In genomic region chr20:39103305-39103704, GRCh38 we compare ENCODE assay signal across 1 cellular context.
TF ChIP-seq lines count a peak whose summit lies in the region.

No MANE protein-coding gene starts in this region.

TF ChIP-seq in HepG2, 621 proteins besides CTCF, POLR2A, EP300 and RAD21 (continued from another document and continues in another):
- no peak for TF ChIP-seq ARID5B (CRISPR knock-in tag; IDR thresholded peaks at IDR 0.05)
- no peak for TF ChIP-seq E2F1 (CRISPR knock-in tag; IDR thresholded peaks at IDR 0.05)
- no peak for TF ChIP-seq ZFP1 (CRISPR knock-in tag; IDR thresholded peaks at IDR 0.05)
- no peak for TF ChIP-seq NKX3-1 (CRISPR knock-in tag; IDR thresholded peaks at IDR 0.05)
- TF ChIP-seq ZNF510 (CRISPR knock-in tag; IDR thresholded peaks at IDR 0.05; ENCODE audit: low read depth): no peak
- TF ChIP-seq ZNF687 (CRISPR knock-in tag; IDR thresholded peaks at IDR 0.05): no peak
- TF ChIP-seq TERF1 (CRISPR knock-in tag; IDR thresholded peaks at IDR 0.05): no peak
- TF ChIP-seq ZNF562 (CRISPR knock-in tag; IDR thresholded peaks at IDR 0.05; ENCODE audit: borderline replicate concordance): no peak
- peak; percentile 94 for TF ChIP-seq CREB1 (IDR thresholded peaks at IDR 0.05)
- TF ChIP-seq CREB1 (CRISPR knock-in tag; IDR thresholded peaks at IDR 0.05): no peak
- no peak for TF ChIP-seq MTERF4 (CRISPR knock-in tag; IDR thresholded peaks at IDR 0.05)
- TF ChIP-seq GMEB2 (CRISPR knock-in tag; IDR thresholded peaks at IDR 0.05; ENCODE audit: low read depth): no peak
- no peak for TF ChIP-seq PLSCR1 (CRISPR knock-in tag; IDR thresholded peaks at IDR 0.05; ENCODE audit: borderline replicate concordance)
- TF ChIP-seq ZNF777 (CRISPR knock-in tag; IDR thresholded peaks at IDR 0.05): no peak
- TF ChIP-seq FOXP1 (IDR thresholded peaks at IDR 0.05): no peak
- no peak for TF ChIP-seq FOXP1 (CRISPR knock-in tag; IDR thresholded peaks at IDR 0.05)
- no peak for TF ChIP-seq NFIC (IDR thresholded peaks at IDR 0.05; ENCODE audit: low read length)
- no peak for TF ChIP-seq FOXJ3 (CRISPR knock-in tag; IDR thresholded peaks at IDR 0.05; ENCODE audit: borderline replicate concordance)
- no peak for TF ChIP-seq TRAFD1 (CRISPR knock-in tag; IDR thresholded peaks at IDR 0.05; ENCODE audit: borderline replicate concordance)
- no peak for TF ChIP-seq TOE1 (CRISPR knock-in tag; IDR thresholded peaks at IDR 0.05)
- 0 out of 2 replicates have a peak, but pooled peaks have one; percentile 48 for TF ChIP-seq NFRKB (IDR thresholded peaks at IDR 0.05)
- no peak for TF ChIP-seq DDIT3 (CRISPR knock-in tag; IDR thresholded peaks at IDR 0.05)
- no peak for TF ChIP-seq ZNF142 (CRISPR knock-in tag; IDR thresholded peaks at IDR 0.05)
- no peak for TF ChIP-seq TFDP2 (CRISPR knock-in tag; IDR thresholded peaks at IDR 0.05)
